In the genomic region with DNA sequence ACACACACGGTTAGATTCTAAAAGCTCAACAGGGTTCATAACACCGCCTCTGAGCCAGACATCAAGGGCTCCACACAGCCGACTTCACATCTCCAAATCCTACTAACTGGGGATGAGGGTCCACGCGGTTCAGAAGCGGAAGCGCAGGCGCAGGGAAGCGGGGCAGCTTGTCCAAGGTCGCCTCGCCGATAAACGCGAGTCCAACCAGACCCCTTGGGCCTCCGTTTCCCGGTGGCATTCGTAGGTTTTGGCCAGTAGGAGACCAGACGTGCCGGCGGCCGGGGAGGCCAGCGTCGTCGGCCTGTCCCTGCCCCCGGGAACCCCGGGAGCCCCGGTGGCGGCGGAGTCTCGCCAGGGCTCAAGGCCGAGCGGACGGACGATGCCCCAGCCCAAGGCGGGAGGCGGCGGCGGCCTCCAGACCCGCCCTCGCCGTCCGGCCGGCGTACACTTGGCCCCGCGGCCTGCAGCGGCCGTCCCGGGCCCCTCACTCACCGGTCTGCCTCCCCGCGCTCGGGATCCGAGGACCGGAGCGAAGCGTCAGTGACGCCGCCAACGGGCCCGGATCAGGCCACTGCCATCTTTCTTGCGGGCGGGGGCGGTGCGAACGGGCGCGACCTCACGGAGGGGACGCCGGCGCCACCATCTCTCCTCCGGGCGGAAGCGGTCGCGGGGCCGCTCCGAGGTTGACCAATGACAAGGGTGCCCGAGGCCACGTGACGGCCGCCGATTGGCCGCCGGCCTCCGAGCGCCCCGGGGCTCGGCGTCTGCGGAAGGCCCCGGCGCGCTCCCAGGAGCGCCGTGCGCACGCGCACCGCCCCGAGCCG, we compare ENCODE assay signal across 8 cellular contexts. TPM values are rescaled to one million over a fixed set of nuclear protein-coding genes. Genes with fewer than 3 reads are reported as not detected.
A peak's percentile ranks its signal among the peaks of the same experiment; 100 is the strongest.
DNase-seq lines count a peak whose midpoint lies in the region; ATAC-seq and TF ChIP-seq lines count a peak whose summit lies in the region.

A gene with protein sequence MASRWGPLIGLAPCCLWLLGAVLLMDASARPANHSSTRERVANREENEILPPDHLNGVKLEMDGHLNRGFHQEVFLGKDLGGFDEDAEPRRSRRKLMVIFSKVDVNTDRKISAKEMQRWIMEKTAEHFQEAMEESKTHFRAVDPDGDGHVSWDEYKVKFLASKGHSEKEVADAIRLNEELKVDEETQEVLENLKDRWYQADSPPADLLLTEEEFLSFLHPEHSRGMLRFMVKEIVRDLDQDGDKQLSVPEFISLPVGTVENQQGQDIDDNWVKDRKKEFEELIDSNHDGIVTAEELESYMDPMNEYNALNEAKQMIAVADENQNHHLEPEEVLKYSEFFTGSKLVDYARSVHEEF (minus strand): TSS at position 602 of the 824 bp plus-strand sequence. CDS start 3,229 bp downstream, outside the sequence.

- H3K4me1 ChIP-seq in trophoblast cell (ENCODE audit: control insufficient read depth in 1 of 2, insufficient read depth in 2 of 2, low read length in 2 of 2), result peaks cover 16% of the 10 kb centered on the region in 2 experiments
- H3K4me1 ChIP-seq in tibial nerve, result peaks cover 0 to 43% (median 21%) of the 10 kb centered on the region in 4 donors

- peak within 1 kb of the TSS; percentile 100 for H2AK5ac ChIP-seq in trophoblast cell (ENCODE audit: low read length)

- H3K9ac ChIP-seq in trophoblast cell (ENCODE audit: low read length), result peak within 1 kb of the TSS; percentile 96

- ATAC-seq in HG02870 (IDR thresholded peaks at IDR 0.05; ENCODE audit: unreplicated experiment), result peak; percentile 91
- peak; percentile 93 to 95 (median 94) for ATAC-seq in T-cell (replicated peaks in 1 of 4)

- no peaks in the 10 kb centered on the region for H3K27me3 ChIP-seq in trophoblast cell (ENCODE audit: insufficient read depth, low read length)
- H3K27me3 ChIP-seq in tibial nerve, result no peaks in the 10 kb centered on the region

- H4K12ac ChIP-seq in trophoblast cell (ENCODE audit: low read depth, low read length), result peak within 1 kb of the TSS; percentile 96

- peaks cover 14% of the 10 kb centered on the region for H3K79me2 ChIP-seq in trophoblast cell (ENCODE audit: control insufficient read depth, insufficient read depth, low read length, poor library complexity)

- peak within 1 kb of the TSS; percentile 94 for H2BK120ac ChIP-seq in trophoblast cell (ENCODE audit: insufficient read depth, low read length, poor library complexity)

- peak within 1 kb of the TSS; percentile 96 for H3K14ac ChIP-seq in trophoblast cell (ENCODE audit: low read length)

- peak in 1 of 2 donors; percentile 75 for TF ChIP-seq EP300 in tibial nerve (IDR thresholded peaks at IDR 0.05)

- H3K23ac ChIP-seq in trophoblast cell (ENCODE audit: low read length), result no peak within 1 kb of the TSS

- peak within 1 kb of the TSS; percentile 74 for H2BK5ac ChIP-seq in trophoblast cell (ENCODE audit: low read depth, low read length, poor library complexity)

- DNase-seq in GM13977 (ENCODE audit: low spot score) (peak; percentile 100), NCI-H146 (lab: John Stamatoyannopoulos, UW) (peak; percentile 91), T-cell (peak; percentile 91 to 97 (median 96)), cardiac septum (ENCODE audit: low spot score) (peak; percentile 98), trophoblast cell (peak; percentile 97 to 99), tibial nerve (ENCODE audit: low spot score in 2 of 2) (peak; percentile 91 to 93)

- H3K27ac Mint-ChIP-seq in T-cell, result peak within 1 kb of the TSS; percentile 77 to 87

- peak within 1 kb of the TSS; percentile 16 for H2BK12ac ChIP-seq in trophoblast cell (ENCODE audit: low read length)

- H3K27ac ChIP-seq in adipose tissue (ENCODE audit: low read depth, low read length), result no peak within 1 kb of the TSS
- H3K27ac ChIP-seq in trophoblast cell (ENCODE audit: low read depth, low read length), result peak within 1 kb of the TSS; percentile 79
- H3K27ac ChIP-seq in tibial nerve, result peak within 1 kb of the TSS; percentile 72 to 97 (median 90)

- peaks cover 10% of the 10 kb centered on the region for H3K79me1 ChIP-seq in trophoblast cell (ENCODE audit: low read length)

- peak within 1 kb of the TSS; percentile 95 for H3K4me3 ChIP-seq in trophoblast cell (ENCODE audit: low read depth, low read length)
- H3K4me3 ChIP-seq in tibial nerve, result peak within 1 kb of the TSS; percentile 76 to 100 (median 97)

- POLR2A ChIA-PET in T-cell (lab: Charles Lee), result interaction anchor here in 1 of 2 donors (0.6 kb wide), 1 partner anchor 61 kb away, joined by 3 read pairs; no protein-coding TSS in a partner anchor

- H4K8ac ChIP-seq in trophoblast cell (ENCODE audit: low read depth, low read length), result peak within 1 kb of the TSS; percentile 97

- H3K9me3 ChIP-seq in trophoblast cell (ENCODE audit: insufficient read depth, low read depth, low read length) (peaks cover 12% of the 10 kb centered on the region), tibial nerve (no peaks in the 10 kb centered on the region)

- H4K91ac ChIP-seq in trophoblast cell (ENCODE audit: low read depth, low read length), result peak within 1 kb of the TSS; percentile 96

- intact Hi-C loops in cardiac septum (cut with DNase I), result loop anchor here (1.0 to 5.0 kb wide), 3 partner anchors 42 to 115 kb away; a partner anchor contains a TSS

- peak within 1 kb of the TSS; percentile 99 for H2AFZ ChIP-seq in trophoblast cell (ENCODE audit: insufficient read depth, low read length, poor library complexity)

- H3K9me3 Mint-ChIP-seq in T-cell, result no peaks in the 10 kb centered on the region

- TF ChIP-seq CTCF in GM13977 (IDR thresholded peaks at IDR 0.05; ENCODE audit: extremely low read depth, insufficient read depth, missing control alignments) (no peak), tibial nerve (IDR thresholded peaks at IDR 0.05) (no peak)

- WGBS in adipose tissue, 3 donors, result 0 to 1% (median 0%) methylated on average over 79 to 103 of the region's 103 CpGs
- no CpG with 5 or more reads among the region's 103 CpGs for WGBS in trophoblast cell (ENCODE audit: extremely low coverage, insufficient coverage, insufficient read length)
- WGBS in tibial nerve, 2 donors, result 0 to 1% methylated on average over 59 to 82 of the region's 103 CpGs

- H3K4ac ChIP-seq in trophoblast cell (ENCODE audit: low read depth, low read length), result peak within 1 kb of the TSS; percentile 85

- H3K4me1 Mint-ChIP-seq in T-cell, result peaks cover 32 to 38% (median 38%) of the 10 kb centered on the region in 3 donors

- TF ChIP-seq POLR2A in tibial nerve (IDR thresholded peaks at IDR 0.05), result no peak

- H3K36me3 ChIP-seq in trophoblast cell (ENCODE audit: control insufficient read depth in 1 of 2, insufficient read depth in 2 of 2, low read length in 2 of 2), result peaks cover 33 to 38% of the 10 kb centered on the region in 2 experiments
- peaks cover 0 to 61% (median 10%) of the 10 kb centered on the region in 3 donors for H3K36me3 ChIP-seq in tibial nerve

- H3K27me3 Mint-ChIP-seq in T-cell, result no peaks in the 10 kb centered on the region

- CTCF ChIA-PET in T-cell (lab: Charles Lee), result interaction anchor here in 1 of 2 donors (1.2 kb wide), 1 partner anchor 109 kb away, joined by 4 read pairs; no protein-coding TSS in a partner anchor

- peaks cover 11% of the 10 kb centered on the region for H3K36me3 Mint-ChIP-seq in T-cell

- peak within 1 kb of the TSS; percentile 96 for H3K18ac ChIP-seq in trophoblast cell (ENCODE audit: low read length)

- peak within 1 kb of the TSS; percentile 91 for H3K4me2 ChIP-seq in trophoblast cell (ENCODE audit: low read length)

- in situ Hi-C loops in GM13977 (cut with MboI; ENCODE audit: low pct_unique_long_range_greater_than_20kb, low sequenced_read_pairs, unreplicated experiment), result no loop called here

- H3K4me3 Mint-ChIP-seq in T-cell, result peak within 1 kb of the TSS; percentile 88 to 92 (median 88)

RNA-seq across cellular contexts. Expression of the gene that starts here (rescaled TPM):
- total RNA-seq in T-cell (100 to 1,000 TPM in 4 of 5 donors, 10 to 100 TPM in 1; 98.6 to 151 (median 141) TPM), cardiac septum (139 TPM), tibial nerve (100 to 1,000 TPM in 3 of 4 donors, 10 to 100 TPM in 1; 93.3 to 170 (median 110) TPM)
- 100 to 1,000 TPM in 2 of 3 donors, 10 to 100 TPM in 1; 93.9 to 148 (median 101) TPM for polyA plus RNA-seq in adipose tissue
- 136 and 142 TPM in 2 replicates for polyA plus RNA-seq in trophoblast cell (2013)
